Comparison of ENCODE assay signal across 13 cellular contexts in the genomic region with DNA sequence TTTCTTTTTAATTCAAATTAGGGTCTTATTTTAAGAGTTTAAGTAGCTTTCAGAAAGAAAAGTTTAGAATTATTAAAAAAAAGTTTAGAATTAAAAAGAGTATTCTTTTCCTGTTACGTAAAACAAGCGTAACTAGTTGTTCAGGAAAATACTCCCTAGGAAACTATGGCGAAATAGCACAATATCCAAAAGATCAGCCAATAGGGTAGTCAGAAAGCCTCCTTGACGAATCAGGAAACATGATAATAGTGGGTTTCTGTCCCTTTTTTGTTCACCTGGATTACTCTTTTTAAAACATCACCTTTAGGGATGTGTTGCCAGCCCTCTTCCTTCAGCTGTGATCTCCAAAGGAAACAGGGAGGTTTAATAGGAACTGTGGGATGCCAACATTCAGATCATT. TPM values are rescaled to one million over a fixed set of nuclear protein-coding genes. Genes with fewer than 3 reads are reported as not detected.
A peak's percentile ranks its signal among the peaks of the same experiment; 100 is the strongest.
DNase-seq lines count a peak whose midpoint lies in the region; ATAC-seq and TF ChIP-seq lines count a peak whose summit lies in the region.
"Had no signal": no experiment of that assay in that cellular context is flagged by ENCODE, and none has a peak within 500 bp of the region (broad histone marks: within the 10 kb centered on the region; RNA-seq: fewer than 3 reads in every experiment).

No MANE protein-coding gene starts in this region.

- no peak overlapping the region for H3K9ac ChIP-seq in skeletal muscle tissue (ENCODE audit: low read depth in 1 of 3, low read length in 3 of 3)

- H3K27me3 ChIP-seq in esophagus squamous epithelium (no peaks in the 10 kb centered on the region), skeletal muscle tissue (ENCODE audit: control insufficient read depth in 3 of 3, insufficient read depth in 3 of 3, low read length in 3 of 3) (peaks cover 0 to 4% (median 0%) of the 10 kb centered on the region in 3 donors)

- intact Hi-C loops in esophagus squamous epithelium (cut with DNase I): no loop called here

- H3K36me3 ChIP-seq in esophagus squamous epithelium (no peaks in the 10 kb centered on the region), skeletal muscle tissue (ENCODE audit: control insufficient read depth in 3 of 3, insufficient read depth in 3 of 3, low read length in 3 of 3) (no peaks in the 10 kb centered on the region)

- H3K4me3 ChIP-seq in esophagus squamous epithelium: no peak overlapping the region
- H3K4me3 ChIP-seq in skeletal muscle tissue (ENCODE audit: low read length in 3 of 3): no peak overlapping the region

- peak overlapping the region; percentile 73 for H3K27ac Mint-ChIP-seq in activated T-cell treated with anti-CD3 and anti-CD28 coated beads, Interleukin-2, amount 50 U/mL, for 24 hours
- H3K27ac Mint-ChIP-seq in T-helper 17 cell: peak overlapping the region; percentile 81

- TF ChIP-seq POLR2A in esophagus squamous epithelium (IDR thresholded peaks at IDR 0.05): no peak

- no peaks in the 10 kb centered on the region for H3K9me3 Mint-ChIP-seq in activated T-cell treated with anti-CD3 and anti-CD28 coated beads, Interleukin-2, amount 50 U/mL, for 24 hours
- H3K9me3 Mint-ChIP-seq: activated T-helper 2 cell treated with anti-CD3 and anti-CD28 coated beads, Interferon-gamma antibody, Interleukin-2, Interleukin-4, amounts not matched to agents 10 μg/mL and 5 μg/mL and 100 μg/mL, durations not matched to agents 14 hours and 24 hours and 36 hours; H9 had no signal

- H3K4me1 ChIP-seq in esophagus squamous epithelium (peaks cover 0 to 53% (median 11%) of the 10 kb centered on the region in 3 donors), skeletal muscle tissue (ENCODE audit: control insufficient read depth in 3 of 3, insufficient read depth in 3 of 3, low read length in 3 of 3) (peaks cover 0 to 2% (median 0%) of the 10 kb centered on the region in 3 donors)

- ATAC-seq in T-helper 17 cell: no peak
- no peak for ATAC-seq in GM21447 (IDR thresholded peaks at IDR 0.05; ENCODE audit: unreplicated experiment)
- no peak for ATAC-seq in HG03520 (IDR thresholded peaks at IDR 0.05; ENCODE audit: unreplicated experiment)
- ATAC-seq in GM19324 (IDR thresholded peaks at IDR 0.05; ENCODE audit: low FRiP score, unreplicated experiment): no peak

- WGBS in esophagus squamous epithelium, 2 donors: 61 to 69% methylated on average over 4 of the region's 4 CpGs

- H3K9me3 ChIP-seq in T-helper 17 cell (ENCODE audit: control insufficient read depth, low read length, poor library complexity, severe bottlenecking) (no peaks in the 10 kb centered on the region), esophagus squamous epithelium (no peaks in the 10 kb centered on the region), skeletal muscle tissue (ENCODE audit: control insufficient read depth in 3 of 3, low read length in 3 of 3) (no peaks in the 10 kb centered on the region)

- H3K27me3 Mint-ChIP-seq in activated T-cell treated with anti-CD3 and anti-CD28 coated beads, Interleukin-2, amount 50 U/mL, for 24 hours: no peaks in the 10 kb centered on the region
- no peaks in the 10 kb centered on the region for H3K27me3 Mint-ChIP-seq in T-helper 17 cell

- TF ChIP-seq CTCF in esophagus squamous epithelium (IDR thresholded peaks at IDR 0.05): no peak

- no peaks in the 10 kb centered on the region for H3K36me3 Mint-ChIP-seq in activated T-cell treated with anti-CD3 and anti-CD28 coated beads, Interleukin-2, amount 50 U/mL, for 24 hours (ENCODE audit: low read depth)
- no peaks in the 10 kb centered on the region for H3K36me3 Mint-ChIP-seq in T-helper 17 cell (ENCODE audit: low read depth)

- H3K4me1 Mint-ChIP-seq in activated T-cell treated with anti-CD3 and anti-CD28 coated beads, Interleukin-2, amount 50 U/mL, for 24 hours (ENCODE audit: low read depth): peaks cover 83% of the 10 kb centered on the region
- H3K4me1 Mint-ChIP-seq in T-helper 17 cell: peaks cover 79% of the 10 kb centered on the region

- no peak for DNase-seq in activated T-cell treated with anti-CD3 and anti-CD28 coated beads, Interleukin-2, amount 50 U/mL, for 24 hours
- DNase-seq in activated T-cell treated with anti-CD3 and anti-CD28 coated beads for 4 hours (no peak), T-helper 17 cell (no peak), esophagus squamous epithelium (lab: John Stamatoyannopoulos, UW) (no peak)
- DNase-seq: H9, NCI-H1092 treated with DMSO at 0.1 percent for 48 hours, NCI-H446 treated with DMSO at 0.1 percent for 48 hours, occipital lobe had no signal

- H3K4me3 Mint-ChIP-seq in activated T-cell treated with anti-CD3 and anti-CD28 coated beads, Interleukin-2, amount 50 U/mL, for 24 hours: peak overlapping the region; percentile 45
- peak overlapping the region; percentile 85 for H3K4me3 Mint-ChIP-seq in T-helper 17 cell
- H3K4me3 Mint-ChIP-seq: H9 had no signal

- H3K27ac ChIP-seq in esophagus squamous epithelium (peak overlapping the region in 3 of 4 donors; percentile 19 to 43 (median 23)), skeletal muscle tissue (ENCODE audit: low read depth, low read length) (peak overlapping the region; percentile 17)

RNA-seq across cellular contexts. Expression of a gene that starts 25.2 kb away (rescaled TPM):
- total RNA-seq in T-helper 17 cell: 100 to 1,000 TPM; 157 to 226 TPM
- total RNA-seq in esophagus squamous epithelium: 10 to 100 TPM in 2 of 4 donors, 1 to 10 TPM in 2; 2.8 to 31.1 (median 10.3) TPM
- 21.9 TPM for total RNA-seq in skeletal muscle tissue
